In genomic region chr1:100321098-100321493, GRCh38 we compare ENCODE assay signal across 21 cellular contexts. TPM values are rescaled to one million over a fixed set of nuclear protein-coding genes. Genes with fewer than 3 reads are reported as not detected.
DNase-seq lines count a peak whose midpoint lies in the region; ATAC-seq, FAIRE-seq and TF ChIP-seq lines count a peak whose summit lies in the region.
"Had no signal": no experiment of that assay in that cellular context is flagged by ENCODE, and none has a peak within 500 bp of the region (broad histone marks: within the 10 kb centered on the region; RNA-seq: fewer than 3 reads in every experiment).

No MANE protein-coding gene starts in this region.

- no peaks in the 10 kb centered on the region for H3K79me2 ChIP-seq in K562 (ENCODE audit: control insufficient read depth, insufficient read depth, low read length)

- CTCF ChIA-PET in Caco-2 (lab: Charles Lee) (no interaction called here), K562 (lab: Yijun Ruan, JAX; ENCODE audit: low intra/inter-chr PET ratio) (no interaction called here)

- H3K27me3 ChIP-seq in Caco-2 (replicated peaks; ENCODE audit: control insufficient read depth, insufficient read depth, low read length) = no peaks in the 10 kb centered on the region
- no peaks in the 10 kb centered on the region for H3K27me3 ChIP-seq in K562 (ENCODE audit: control insufficient read depth in 2 of 2, insufficient read depth in 2 of 2, low read length in 2 of 2)

- no peak for TF ChIP-seq CTCF in 22Rv1 (IDR thresholded peaks at IDR 0.05)
- TF ChIP-seq CTCF in Caco-2 (IDR thresholded peaks at IDR 0.05; ENCODE audit: insufficient read depth in 1 of 2, low read depth in 1 of 2, low read length in 1 of 2, severe bottlenecking in 1 of 2, unreplicated experiment in 1 of 2) = no peak
- no peak for TF ChIP-seq CTCF in K562 (IDR thresholded peaks at IDR 0.05 in 2 of 3, conservative IDR thresholded peaks at IDR 0.05 in 1 of 3; ENCODE audit: insufficient read depth in 2 of 3, low read depth in 1 of 3, low read length in 3 of 3)
- TF ChIP-seq CTCF in GM20000 (IDR thresholded peaks at IDR 0.05; ENCODE audit: extremely low read depth, missing control alignments) = no peak
- no peak for TF ChIP-seq CTCF in GM13977 (IDR thresholded peaks at IDR 0.05; ENCODE audit: extremely low read depth, insufficient read depth, missing control alignments)

- peak overlapping the region; percentile 78 for H3K27ac Mint-ChIP-seq in Caco-2 (ENCODE audit: unreplicated experiment)
- H3K27ac Mint-ChIP-seq: CD8-positive, alpha-beta T cell; HFFc6 had no signal

- H3K4me3 Mint-ChIP-seq in Caco-2 (ENCODE audit: unreplicated experiment) = peak overlapping the region; percentile 12
- H3K4me3 Mint-ChIP-seq: CD8-positive, alpha-beta T cell; HFFc6 had no signal

- BruUV-seq in Caco-2 (replicated peaks; lab: Mats Ljungman, UMichigan) (no TSS peak), K562 (replicated peaks; lab: Mats Ljungman, UMichigan) (no TSS peak)

- no peak overlapping the region for H3K4me2 ChIP-seq in K562 (ENCODE audit: insufficient read depth, low read length)

- H3K4me3 ChIP-seq in Caco-2 (ENCODE audit: low read depth, low read length) (no peak overlapping the region), K562 (no peak overlapping the region)
- H3K4me3 ChIP-seq: GM12878, HAP-1 had no signal

- 86% methylated on average over 7 of the region's 7 CpGs for WGBS in K562 (ENCODE audit: insufficient coverage, low coverage, missing lambda C conversion rate)

- no peaks in the 10 kb centered on the region for H4K20me1 ChIP-seq in K562 (replicated peaks; ENCODE audit: control insufficient read depth, insufficient read depth, low read length)

- no peaks in the 10 kb centered on the region for H3K9me1 ChIP-seq in K562 (ENCODE audit: control insufficient read depth, insufficient read depth, low read length)

- no peak overlapping the region for H3K9ac ChIP-seq in K562 (ENCODE audit: insufficient read depth in 1 of 2, low read depth in 2 of 2, low read length in 2 of 2)

- in situ Hi-C loops in K562 (cut with MboI) (no loop called here), GM13977 (cut with MboI; ENCODE audit: low pct_unique_long_range_greater_than_20kb, low sequenced_read_pairs, unreplicated experiment) (no loop called here)

- H3K4me1 Mint-ChIP-seq in Caco-2 (ENCODE audit: low read depth, unreplicated experiment) = peaks cover 21% of the 10 kb centered on the region

- FAIRE-seq in K562 (lab: Jason Lieb, UNC) = no peak
- FAIRE-seq: D721Med, GM12878, GM18507, H54 had no signal

- H3K9me3 Mint-ChIP-seq in Caco-2 (ENCODE audit: unreplicated experiment) = peaks cover 12% of the 10 kb centered on the region

- POLR2A ChIA-PET in Caco-2 (lab: Charles Lee) = interaction anchor here (1.0 kb wide), 1 partner anchor 31 kb away, joined by 3 read pairs; the partner anchor contains the start of gene CDC14A
- POLR2A ChIA-PET in K562 (lab: Yijun Ruan, JAX) = no interaction called here

- H3K4me1 ChIP-seq in Caco-2 (peaks cover 35% of the 10 kb centered on the region), K562 (replicated peaks in 1 of 2; ENCODE audit: control insufficient read depth in 2 of 2, insufficient read depth in 2 of 2, low read length in 2 of 2) (peaks cover 10 to 27% of the 10 kb centered on the region in 2 experiments)

- TF ChIP-seq EP300 in K562 (IDR thresholded peaks at IDR 0.05; ENCODE audit: low read length) = no peak

- TF ChIP-seq RAD21 in K562 (CRISPR knock-in tag; conservative IDR thresholded peaks at IDR 0.05 in 1 of 2, IDR thresholded peaks at IDR 0.05 in 1 of 2) = no peak

- ATAC-seq in K562 (no peak), HG03378 (IDR thresholded peaks at IDR 0.05; ENCODE audit: unreplicated experiment) (no peak), Right ventricle myocardium superior (ENCODE audit: poor library complexity) (no peak)
- ATAC-seq: CD8-positive, alpha-beta T cell; GM12878 had no signal

- H3K36me3 ChIP-seq in Caco-2 (ENCODE audit: control insufficient read depth, insufficient read depth, low read length) (no peaks in the 10 kb centered on the region), K562 (ENCODE audit: control insufficient read depth, insufficient read depth, low read length) (no peaks in the 10 kb centered on the region)
- H3K36me3 ChIP-seq: HAP-1 had no signal

- H3K27me3 Mint-ChIP-seq in Caco-2 (ENCODE audit: insufficient read depth, unreplicated experiment) = no peaks in the 10 kb centered on the region

- no peak for DNase-seq in Caco-2
- no peak for DNase-seq in K562 (ENCODE audit: extremely low read depth in 1 of 4, low spot score in 3 of 4)
- DNase-seq in renal cortical epithelial cell (ENCODE audit: low read depth) = peak; percentile 4
- no peak for DNase-seq in GM20000 (ENCODE audit: low spot score)
- DNase-seq in GM13977 (ENCODE audit: low spot score) = no peak
- DNase-seq in Right ventricle myocardium superior = no peak
- DNase-seq: C1 segment of cervical spinal cord; CD8-positive, alpha-beta T cell; DMS 273 treated with DMSO at 0.1 percent for 48 hours; DMS79; EL; GDM1; GOT3; HFFc6 had no signal

- H3K9me3 ChIP-seq in Caco-2 = peaks cover 22% of the 10 kb centered on the region
- H3K9me3 ChIP-seq in K562 (replicated peaks; ENCODE audit: control insufficient read depth, insufficient read depth, low read depth, low read length) = no peaks in the 10 kb centered on the region; the same call in 1 of the 2 replicates
- H3K9me3 ChIP-seq: HAP-1 had no signal

- H3K36me3 Mint-ChIP-seq in Caco-2 (ENCODE audit: insufficient read depth, unreplicated experiment) = no peaks in the 10 kb centered on the region

- H2AFZ ChIP-seq in K562 (ENCODE audit: low read depth, low read length) = peak overlapping the region; percentile 25; the same call in 1 of the 2 replicates

- peak overlapping the region; percentile 40 for H3K27ac ChIP-seq in 22Rv1
- H3K27ac ChIP-seq in K562 (ENCODE audit: extremely low read depth, low read depth, low read length) = no peak overlapping the region

- no peak for TF ChIP-seq POLR2A in K562 (conservative IDR thresholded peaks at IDR 0.05)

- intact Hi-C loops in Caco-2 (cut with micrococcal nuclease; ENCODE audit: unreplicated experiment) = no loop called here
- intact Hi-C loops in K562 (cut with micrococcal nuclease) = no loop called here
- intact Hi-C loops in Right ventricle myocardium superior (cut with DNase I) = no loop called here

TF ChIP-seq in K562, 482 proteins besides CTCF, POLR2A, EP300 and RAD21:
- TF ChIP-seq ZNF316 (IDR thresholded peaks at IDR 0.05) (peak; percentile 31; the same call in 1 of the 2 replicates), ZNF140 (CRISPR knock-in tag; IDR thresholded peaks at IDR 0.05) (no peak), TRIM24 (IDR thresholded peaks at IDR 0.05) (peak; percentile 43 to 68; a peak in 3 of 4 replicates)

RNA-seq across cellular contexts. Expression of gene CDC14A, which starts 31.2 kb away (rescaled TPM):
- total RNA-seq in Caco-2 (2022) = 7.3 and 7.4 TPM in 2 replicates
- 151 and 280 TPM in 2 replicates for total RNA-seq in K562 (2011; cell fraction: chromatin; rRNA removed; ENCODE audit: low replicate concordance)
- 66.0 and 81.3 TPM in 2 replicates for total RNA-seq in K562 (2011; cell fraction: nucleolus; rRNA removed)
- 113 TPM in 2 replicates for total RNA-seq in K562 (2011; cell fraction: nucleoplasm; rRNA removed)
- 20.7 and 23.6 TPM in 2 replicates for total RNA-seq in K562 (2014; rRNA removed)
- 50.9 and 56.3 TPM in 2 replicates for total RNA-seq in K562 (2014; rRNA removed; fragmentation: Illumina TruSeq; extraction: Trizol)
- 38.7 and 42.7 TPM in 2 replicates for total RNA-seq in K562 (2015; rRNA removed; fragmentation: Illumina TruSeq; extraction: Trizol)
- total RNA-seq in K562 (2021) = 28.4 and 30.9 TPM in 2 replicates
- 32.6 and 45.2 TPM in 2 replicates for polyA plus RNA-seq in K562 (2011; rRNA removed)
- 16.2 and 20.7 TPM in 2 replicates for polyA plus RNA-seq in K562 (2011; cell fraction: cytosol; rRNA removed)
- 39.5 and 41.7 TPM in 2 replicates for polyA plus RNA-seq in K562 (2011; cell fraction: nucleus; rRNA removed)
- 15.2 and 28.1 TPM in 2 replicates for polyA plus RNA-seq in K562 (2012)
- polyA plus RNA-seq in K562 (2014; fragmentation: Illumina TruSeq; extraction: Trizol) = 58.3 and 74.3 TPM in 2 replicates
- 10 to 100 TPM; 17.0 to 33.4 TPM for polyA plus RNA-seq in K562 (2014; fragmentation: Nextera tagmentation; extraction: Ambion mirVana)
- 24.5 and 25.7 TPM in 2 replicates for polyA plus RNA-seq in K562 (2014; rRNA removed)
- 87.6 and 93.7 TPM in 2 replicates for polyA minus RNA-seq in K562 (2011; rRNA and poly(A)+ RNA removed)
- polyA minus RNA-seq in K562 (2011; cell fraction: cytosol; rRNA and poly(A)+ RNA removed) = 21.4 and 28.6 TPM in 2 replicates
- 96.7 and 136 TPM in 2 replicates for polyA minus RNA-seq in K562 (2011; cell fraction: nucleus; rRNA and poly(A)+ RNA removed)
- 6.5 and 9.6 TPM in 2 replicates for total RNA-seq in renal cortical epithelial cell
- 3.6 TPM for total RNA-seq in Right ventricle myocardium superior

RNA-seq across cellular contexts. Expression of gene RTCA, which starts 55.1 kb away (rescaled TPM):
- 27.4 and 31.4 TPM in 2 replicates for total RNA-seq in Caco-2 (2022)
- 46.7 and 59.6 TPM in 2 replicates for total RNA-seq in K562 (2011; cell fraction: chromatin; rRNA removed; ENCODE audit: low replicate concordance)
- total RNA-seq in K562 (2011; cell fraction: nucleolus; rRNA removed) = 40.4 and 45.0 TPM in 2 replicates
- 42.6 and 56.6 TPM in 2 replicates for total RNA-seq in K562 (2011; cell fraction: nucleoplasm; rRNA removed)
- total RNA-seq in K562 (2014; rRNA removed) = 45.8 and 47.8 TPM in 2 replicates
- total RNA-seq in K562 (2014; rRNA removed; fragmentation: Illumina TruSeq; extraction: Trizol) = 40.6 and 48.1 TPM in 2 replicates
- total RNA-seq in K562 (2015; rRNA removed; fragmentation: Illumina TruSeq; extraction: Trizol) = 38.5 and 43.3 TPM in 2 replicates
- 43.2 and 44.3 TPM in 2 replicates for total RNA-seq in K562 (2021)
- 46.6 and 57.2 TPM in 2 replicates for polyA plus RNA-seq in K562 (2011; rRNA removed)
- 15.5 and 28.2 TPM in 2 replicates for polyA plus RNA-seq in K562 (2011; cell fraction: cytosol; rRNA removed)
- polyA plus RNA-seq in K562 (2011; cell fraction: nucleus; rRNA removed) = 27.5 and 31.1 TPM in 2 replicates
- 43.2 and 65.0 TPM in 2 replicates for polyA plus RNA-seq in K562 (2012)
- 33.2 and 37.5 TPM in 2 replicates for polyA plus RNA-seq in K562 (2014; fragmentation: Illumina TruSeq; extraction: Trizol)
- 10 to 100 TPM; 11.6 to 13.1 TPM for polyA plus RNA-seq in K562 (2014; fragmentation: Nextera tagmentation; extraction: Ambion mirVana)
- polyA plus RNA-seq in K562 (2014; rRNA removed) = 46.3 and 51.4 TPM in 2 replicates
- polyA minus RNA-seq in K562 (2011; rRNA and poly(A)+ RNA removed) = 46.3 and 59.5 TPM in 2 replicates
- polyA minus RNA-seq in K562 (2011; cell fraction: cytosol; rRNA and poly(A)+ RNA removed) = 18.6 and 19.3 TPM in 2 replicates
- 37.7 and 58.6 TPM in 2 replicates for polyA minus RNA-seq in K562 (2011; cell fraction: nucleus; rRNA and poly(A)+ RNA removed)
- total RNA-seq in renal cortical epithelial cell = 44.2 and 60.1 TPM in 2 replicates
- total RNA-seq in Right ventricle myocardium superior = 41.5 TPM
